15 cellular contexts compared by ENCODE assay signal in the genomic region with DNA sequence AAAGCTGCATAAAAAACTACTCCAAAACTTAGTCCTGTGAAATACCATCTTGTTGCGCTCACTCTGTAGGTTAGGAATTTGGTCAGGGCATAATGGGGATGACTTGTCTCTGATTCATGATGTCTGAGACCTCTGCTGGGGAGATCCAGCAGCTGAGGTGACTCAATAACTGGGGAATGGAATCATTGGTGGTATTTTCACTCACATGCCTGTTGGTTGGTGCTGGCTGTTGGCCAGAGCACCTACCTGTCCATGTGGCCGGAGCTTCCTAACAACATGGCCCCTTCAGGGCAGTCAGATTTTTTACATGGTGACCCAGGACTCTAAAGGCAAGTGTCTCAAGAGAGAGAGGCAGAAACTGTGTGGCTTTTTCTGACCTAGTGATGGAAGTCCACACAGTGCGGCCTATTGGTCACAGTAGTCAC. TPM values are rescaled to one million over a fixed set of nuclear protein-coding genes. Genes with fewer than 3 reads are reported as not detected.
DNase-seq lines count a peak whose midpoint lies in the region; ATAC-seq, FAIRE-seq and TF ChIP-seq lines count a peak whose summit lies in the region.
"Had no signal": no experiment of that assay in that cellular context is flagged by ENCODE, and none has a peak within 500 bp of the region (broad histone marks: within the 10 kb centered on the region; RNA-seq: fewer than 3 reads in every experiment).

No MANE protein-coding gene starts in this region.

- ATAC-seq in CD8-positive, alpha-beta T cell = no peak
- no peak for ATAC-seq in GM21423 (IDR thresholded peaks at IDR 0.05; ENCODE audit: unreplicated experiment)

- POLR2A ChIA-PET in PC-9 (lab: Charles Lee; ENCODE audit: unreplicated experiment) = no interaction called here
- POLR2A ChIA-PET in endothelial cell of umbilical vein (lab: Charles Lee) = no interaction called here
- POLR2A ChIA-PET in CD8-positive, alpha-beta T cell (lab: Charles Lee) = no interaction called here

- dilution Hi-C loops in endothelial cell of umbilical vein (cut with MboI; ENCODE audit: extremely low pct_ligation_motif_present, low sequenced_read_pairs) = no loop called here

- H3K9me2 ChIP-seq in PC-9 (ENCODE audit: insufficient read depth) = no peaks in the 10 kb centered on the region

- H3K79me2 ChIP-seq in PC-9 (ENCODE audit: low read depth) (no peaks in the 10 kb centered on the region), endothelial cell of umbilical vein (ENCODE audit: control insufficient read depth, insufficient read depth, low read length) (no peaks in the 10 kb centered on the region)

- H3K4me1 ChIP-seq in PC-9 (replicated peaks; ENCODE audit: insufficient read depth) (no peaks in the 10 kb centered on the region), endothelial cell of umbilical vein (ENCODE audit: control insufficient read depth, extremely low read depth, insufficient read depth, low read length) (no peaks in the 10 kb centered on the region), vagina (no peaks in the 10 kb centered on the region)
- no peaks in the 10 kb centered on the region for H3K4me1 ChIP-seq in CD8-positive, alpha-beta T cell (ENCODE audit: insufficient read depth, low read length)

- no peaks in the 10 kb centered on the region for H3K27me3 ChIP-seq in PC-9 (ENCODE audit: insufficient read depth, low read depth)
- peaks cover 0 to 9% of the 10 kb centered on the region in 2 experiments for H3K27me3 ChIP-seq in endothelial cell of umbilical vein (ENCODE audit: control insufficient read depth in 2 of 2, insufficient read depth in 2 of 2, low read length in 2 of 2)
- H3K27me3 ChIP-seq in CD8-positive, alpha-beta T cell (ENCODE audit: insufficient read depth, low read length) = no peaks in the 10 kb centered on the region
- H3K27me3 ChIP-seq in vagina = no peaks in the 10 kb centered on the region

- no peak overlapping the region for H3K27ac Mint-ChIP-seq in CD8-positive, alpha-beta T cell
- H3K27ac Mint-ChIP-seq: activated B cell treated with CpG ODN at 0.5 μM for 24 hours; dendritic cell treated with granulocyte-macrophage colony-stimulating factor and Interleukin-4, amounts not matched to agents 40 ng/mL and 50 ng/mL, for 4 days; IgD-negative memory B cell; nephron had no signal

- H3K27ac ChIP-seq in PC-9 (no peak overlapping the region), endothelial cell of umbilical vein (ENCODE audit: insufficient read depth, low read depth, low read length) (no peak overlapping the region), vagina (no peak overlapping the region)
- H3K27ac ChIP-seq in CD8-positive, alpha-beta T cell (ENCODE audit: low read depth, low read length) = no peak overlapping the region

- DNase-seq in GM03348 (ENCODE audit: low spot score) = peak; percentile 84
- DNase-seq in PC-9 = peak; percentile 31 to 78
- DNase-seq in endothelial cell of umbilical vein (ENCODE audit: low read depth, low spot score) = no peak
- peak; percentile 59 for DNase-seq in retinal pigment epithelial cell (ENCODE audit: low read depth)
- no peak for DNase-seq in CD8-positive, alpha-beta T cell
- DNase-seq in vagina (ENCODE audit: extremely low spot score in 2 of 2) = no peak
- DNase-seq in NCI-H526 treated with DMSO at 0.1 percent for 48 hours (lab: John Stamatoyannopoulos, UW) = no peak
- DNase-seq: activated B cell treated with CpG ODN at 0.5 μM for 24 hours; DMS79; RPMI8226; stimulated activated CD4-positive, alpha-beta T cell treated with anti-CD3 and anti-CD28 coated beads, Interleukin-4, amount 100 ng/mL, for 1 hour had no signal

- no peaks in the 10 kb centered on the region for H3K9me1 ChIP-seq in endothelial cell of umbilical vein (replicated peaks; ENCODE audit: control insufficient read depth, extremely low read depth, insufficient read depth, low read length)

- peaks cover 3% of the 10 kb centered on the region for H3K27me3 Mint-ChIP-seq in CD8-positive, alpha-beta T cell (ENCODE audit: low read depth)
- H3K27me3 Mint-ChIP-seq: dendritic cell treated with granulocyte-macrophage colony-stimulating factor and Interleukin-4, amounts not matched to agents 40 ng/mL and 50 ng/mL, for 4 days had no signal

- H3K36me3 ChIP-seq in PC-9 (ENCODE audit: low read depth) = no peaks in the 10 kb centered on the region
- H3K36me3 ChIP-seq in endothelial cell of umbilical vein (ENCODE audit: control insufficient read depth in 2 of 2, extremely low read depth in 1 of 2, insufficient read depth in 2 of 2, low read length in 2 of 2) = no peaks in the 10 kb centered on the region
- no peaks in the 10 kb centered on the region for H3K36me3 ChIP-seq in CD8-positive, alpha-beta T cell (ENCODE audit: insufficient read depth, low read length)
- H3K36me3 ChIP-seq in vagina = no peaks in the 10 kb centered on the region

- CTCF ChIA-PET in PC-9 (lab: Charles Lee) = no interaction called here
- CTCF ChIA-PET in endothelial cell of umbilical vein (lab: Charles Lee) = no interaction called here
- CTCF ChIA-PET in CD8-positive, alpha-beta T cell (lab: Charles Lee) = no interaction called here

- FAIRE-seq in endothelial cell of umbilical vein (lab: Jason Lieb, UNC) = no peak

- no peak for TF ChIP-seq POLR2A in endothelial cell of umbilical vein (IDR thresholded peaks at IDR 0.05; ENCODE audit: low read depth, low read length)
- TF ChIP-seq POLR2A in vagina (IDR thresholded peaks at IDR 0.05) = no peak

- no peaks in the 10 kb centered on the region for H3F3A ChIP-seq in PC-9 (ENCODE audit: insufficient read depth, low read depth)

- H3K4me2 ChIP-seq in PC-9 (no peak overlapping the region), endothelial cell of umbilical vein (ENCODE audit: insufficient read depth, low read length) (no peak overlapping the region)

- H2AFZ ChIP-seq in PC-9 (no peak overlapping the region), endothelial cell of umbilical vein (ENCODE audit: low read depth, low read length) (no peak overlapping the region)

- H3K9me3 Mint-ChIP-seq in CD8-positive, alpha-beta T cell = no peaks in the 10 kb centered on the region
- H3K9me3 Mint-ChIP-seq: activated B cell treated with CpG ODN at 0.5 μM for 24 hours, nephron had no signal

- H3K9ac ChIP-seq in endothelial cell of umbilical vein (replicated peaks; ENCODE audit: extremely low read depth, insufficient read depth, low read length) = no peak overlapping the region

- TF ChIP-seq CTCF in PC-9 (conservative IDR thresholded peaks at IDR 0.05) = no peak
- TF ChIP-seq CTCF in endothelial cell of umbilical vein (IDR thresholded peaks at IDR 0.05; ENCODE audit: extremely low read depth in 1 of 2, insufficient read depth in 1 of 2, low read depth in 1 of 2, low read length in 2 of 2) = no peak
- TF ChIP-seq CTCF in retinal pigment epithelial cell (conservative IDR thresholded peaks at IDR 0.05; ENCODE audit: low read depth, low read length) = no peak
- no peak for TF ChIP-seq CTCF in CD8-positive, alpha-beta T cell (IDR thresholded peaks at IDR 0.05)
- TF ChIP-seq CTCF in vagina (IDR thresholded peaks at IDR 0.05) = no peak

- H4K20me1 ChIP-seq in PC-9 (ENCODE audit: insufficient read depth) (no peaks in the 10 kb centered on the region), endothelial cell of umbilical vein (replicated peaks; ENCODE audit: control insufficient read depth, extremely low read depth, insufficient read depth, low read length) (no peaks in the 10 kb centered on the region)

- H3K4me3 Mint-ChIP-seq in CD8-positive, alpha-beta T cell = no peak overlapping the region
- H3K4me3 Mint-ChIP-seq: activated B cell treated with CpG ODN at 0.5 μM for 24 hours; dendritic cell treated with granulocyte-macrophage colony-stimulating factor and Interleukin-4, amounts not matched to agents 40 ng/mL and 50 ng/mL, for 4 days; IgD-negative memory B cell; nephron had no signal

- no peaks in the 10 kb centered on the region for H3K4me1 Mint-ChIP-seq in CD8-positive, alpha-beta T cell (ENCODE audit: low read depth)
- H3K4me1 Mint-ChIP-seq: activated B cell treated with CpG ODN at 0.5 μM for 24 hours, IgD-negative memory B cell, nephron had no signal

- H3K36me3 Mint-ChIP-seq in CD8-positive, alpha-beta T cell = no peaks in the 10 kb centered on the region
- H3K36me3 Mint-ChIP-seq: IgD-negative memory B cell had no signal

- BruUV-seq in PC-9 (replicated peaks; lab: Mats Ljungman, UMichigan) (no TSS peak), endothelial cell of umbilical vein (replicated peaks; lab: Mats Ljungman, UMichigan) (no TSS peak)

- intact Hi-C loops in PC-9 (cut with micrococcal nuclease; ENCODE audit: unreplicated experiment) = no loop called here
- intact Hi-C loops in endothelial cell of umbilical vein (cut with micrococcal nuclease) = no loop called here
- intact Hi-C loops in CD8-positive, alpha-beta T cell (cut with DNase I, micrococcal nuclease) = no loop called here
- intact Hi-C loops in vagina (cut with DNase I) = no loop called here

- H3K9me3 ChIP-seq in PC-9 (ENCODE audit: insufficient read depth, low read depth) (no peaks in the 10 kb centered on the region), endothelial cell of umbilical vein (replicated peaks; ENCODE audit: control insufficient read depth, insufficient read depth, low read length) (no peaks in the 10 kb centered on the region), vagina (no peaks in the 10 kb centered on the region)
- no peaks in the 10 kb centered on the region for H3K9me3 ChIP-seq in CD8-positive, alpha-beta T cell (ENCODE audit: low read length)

- H3K4me3 ChIP-seq in PC-9 (no peak overlapping the region), endothelial cell of umbilical vein (replicated peaks in 1 of 3; ENCODE audit: insufficient read depth in 1 of 3, low read depth in 1 of 3, low read length in 3 of 3) (no peak overlapping the region), retinal pigment epithelial cell (ENCODE audit: low read length) (no peak overlapping the region), vagina (no peak overlapping the region)
- H3K4me3 ChIP-seq in CD8-positive, alpha-beta T cell (ENCODE audit: low read depth, low read length) = no peak overlapping the region

TF ChIP-seq in endothelial cell of umbilical vein, 7 proteins besides CTCF, POLR2A, EP300 and RAD21:
- peak; percentile 67 for TF ChIP-seq FOS (IDR thresholded peaks at IDR 0.05; ENCODE audit: borderline replicate concordance, insufficient read depth, low read length)
- TF ChIP-seq MYC (IDR thresholded peaks at IDR 0.05; ENCODE audit: low read depth, low read length) = no peak

RNA-seq across cellular contexts. Expression of gene ESD, which starts 7.4 kb away (rescaled TPM):
- total RNA-seq in PC-9 (2021) (48.7 and 58.5 TPM in 2 replicates), endothelial cell of umbilical vein (76.4 and 81.1 TPM in 2 replicates), vagina (107 TPM)
- 38.0 and 45.3 TPM in 2 replicates for polyA plus RNA-seq in endothelial cell of umbilical vein
- 65.8 and 75.5 TPM in 2 replicates for polyA plus RNA-seq in endothelial cell of umbilical vein (2011; cell fraction: cytosol; rRNA removed)
- polyA plus RNA-seq in endothelial cell of umbilical vein (2011; cell fraction: nucleus; rRNA removed) = 34.4 and 38.6 TPM in 2 replicates
- polyA plus RNA-seq in endothelial cell of umbilical vein (2012) = 111 and 121 TPM in 2 replicates
- polyA minus RNA-seq in endothelial cell of umbilical vein = 42.0 and 49.3 TPM in 2 replicates
- polyA minus RNA-seq in endothelial cell of umbilical vein (2011; cell fraction: cytosol; rRNA and poly(A)+ RNA removed) = 20.7 TPM
- 16.4 and 22.7 TPM in 2 replicates for polyA minus RNA-seq in endothelial cell of umbilical vein (2011; cell fraction: nucleus; rRNA and poly(A)+ RNA removed)
- 10 to 100 TPM; 30.5 to 31.0 TPM for total RNA-seq in CD8-positive, alpha-beta T cell

Comparison
In these comparisons a context has a peak if more than half of its experiments do, and no peak if none do; other contexts are left out.
1. DNase-seq: peak in GM03348 (single experiment), PC-9 (2 of 2) and retinal pigment epithelial cell (single experiment); none in endothelial cell of umbilical vein (single experiment), CD8-positive, alpha-beta T cell (0 of 7), vagina (0 of 2) and NCI-H526 treated with DMSO at 0.1 percent for 48 hours (single experiment).